10 cellular contexts compared by ENCODE assay signal in the genomic region with DNA sequence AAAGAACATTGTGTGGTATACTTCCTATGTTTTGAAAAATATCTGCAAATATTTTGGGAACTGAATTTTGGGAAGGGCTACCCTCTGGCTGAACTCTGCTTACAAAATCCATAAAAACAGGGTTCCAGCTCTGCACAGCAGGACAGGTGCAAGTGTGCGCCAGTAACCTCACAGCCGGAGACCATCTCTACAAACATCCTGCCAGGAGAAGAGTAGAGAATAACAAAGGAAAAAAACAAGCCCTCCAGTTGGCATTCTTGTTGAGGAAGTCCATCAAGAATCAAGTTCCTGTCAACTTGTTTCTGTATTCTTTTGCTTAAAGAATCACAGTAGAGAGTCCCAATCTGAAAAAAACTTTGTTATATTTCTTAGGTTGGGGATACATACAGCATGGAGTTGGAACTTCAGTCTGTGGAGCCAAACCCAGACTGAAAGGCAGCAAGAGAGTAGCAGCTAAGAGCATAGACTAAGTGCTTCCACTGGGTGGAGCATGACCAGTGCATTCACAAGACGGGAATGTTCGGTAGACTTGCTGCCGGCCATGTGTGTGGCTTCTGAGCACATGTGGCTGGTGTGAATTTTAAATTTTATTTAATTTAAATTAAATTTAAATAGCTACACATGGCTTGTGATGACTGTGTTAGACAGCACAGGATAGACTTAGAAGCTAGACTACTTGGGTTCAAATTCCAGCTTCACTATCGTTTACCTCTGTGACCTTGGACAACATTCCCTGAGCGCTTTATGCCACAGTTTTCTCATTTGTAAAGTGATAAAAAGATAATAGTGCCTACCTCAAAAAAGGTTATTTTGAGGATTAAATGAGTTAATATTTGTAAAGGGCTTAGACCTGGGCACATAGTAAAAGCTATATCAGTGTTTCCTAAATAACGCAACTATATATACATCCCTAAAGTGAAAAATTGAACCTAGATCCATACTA. TPM values are rescaled to one million over a fixed set of nuclear protein-coding genes. Genes with fewer than 3 reads are reported as not detected.
A peak's percentile ranks its signal among the peaks of the same experiment; 100 is the strongest.
DNase-seq lines count a peak whose midpoint lies in the region; ATAC-seq and TF ChIP-seq lines count a peak whose summit lies in the region.
"Had no signal": no experiment of that assay in that cellular context is flagged by ENCODE, and none has a peak within 500 bp of the region (broad histone marks: within the 10 kb centered on the region; RNA-seq: fewer than 3 reads in every experiment).

No MANE protein-coding gene starts in this region.

- DNase-seq in Right ventricle myocardium inferior (ENCODE audit: missing footprints) (no peak), cardiac septum (ENCODE audit: low spot score) (no peak), WTC11 (ENCODE audit: low spot score) (peak; percentile 29), iris pigment epithelial cell (ENCODE audit: low read depth) (peak; percentile 47), NCI-H2227 treated with DMSO at 0.1 percent for 48 hours (lab: John Stamatoyannopoulos, UW) (no peak)
- DNase-seq: activated naive CD8-positive, alpha-beta T cell treated with anti-CD3 and anti-CD28 coated beads, Interleukin-2, amount 10 ng/mL, durations not matched to agents 7 days and 5 days; DMS79 treated with DMSO at 0.1 percent for 48 hours had no signal

- H3K9me3 Mint-ChIP-seq in WTC11 = no peaks in the 10 kb centered on the region
- H3K9me3 Mint-ChIP-seq: activated naive CD8-positive, alpha-beta T cell treated with anti-CD3 and anti-CD28 coated beads, Interleukin-2, amount 10 ng/mL, durations not matched to agents 7 days and 5 days had no signal

- H3K27me3 Mint-ChIP-seq in WTC11 (ENCODE audit: low read depth) = no peaks in the 10 kb centered on the region

- ATAC-seq in Right ventricle myocardium inferior (peak; percentile 45), WTC11 (peak; percentile 89), GM18511 (IDR thresholded peaks at IDR 0.05; ENCODE audit: unreplicated experiment) (no peak), GM21526 (IDR thresholded peaks at IDR 0.05; ENCODE audit: low FRiP score, unreplicated experiment) (no peak), HG03571 (IDR thresholded peaks at IDR 0.05; ENCODE audit: unreplicated experiment) (no peak)

- peak overlapping the region; percentile 87 for H3K27ac Mint-ChIP-seq in WTC11
- H3K27ac Mint-ChIP-seq: activated naive CD8-positive, alpha-beta T cell treated with anti-CD3 and anti-CD28 coated beads, Interleukin-2, amount 10 ng/mL, durations not matched to agents 7 days and 5 days had no signal

- no peak for TF ChIP-seq CTCF in WTC11 (IDR thresholded peaks at IDR 0.05)

- CTCF ChIA-PET in WTC11 (lab: Charles Lee) = interaction anchor here (0.9 to 1.8 kb wide), 7 partner anchors 38 to 391 kb away, joined by 3 to 4 read pairs (median 3); no protein-coding TSS in a partner anchor

- POLR2A ChIA-PET in WTC11 (lab: Charles Lee) = interaction anchor here (0.6 kb wide), 1 partner anchor 20 kb away, joined by 3 read pairs; no protein-coding TSS in a partner anchor

- no peaks in the 10 kb centered on the region for H3K36me3 Mint-ChIP-seq in WTC11
- H3K36me3 Mint-ChIP-seq: activated naive CD8-positive, alpha-beta T cell treated with anti-CD3 and anti-CD28 coated beads, Interleukin-2, amount 10 ng/mL, durations not matched to agents 7 days and 5 days had no signal

- H3K4me3 Mint-ChIP-seq in WTC11 = 0 out of 2 replicates have a peak overlapping the region, but pooled peaks have one; percentile 35
- H3K4me3 Mint-ChIP-seq: activated naive CD8-positive, alpha-beta T cell treated with anti-CD3 and anti-CD28 coated beads, Interleukin-2, amount 10 ng/mL, durations not matched to agents 7 days and 5 days had no signal

- intact Hi-C loops in Right ventricle myocardium inferior (cut with DNase I) (loop anchor here (5.0 kb wide), 3 partner anchors 36 to 76 kb away; no protein-coding TSS in a partner anchor), cardiac septum (cut with DNase I) (loop anchor here (5.0 kb wide), 1 partner anchor 291 kb away; no protein-coding TSS in a partner anchor)

- peaks cover 65% of the 10 kb centered on the region for H3K4me1 Mint-ChIP-seq in WTC11

TF ChIP-seq in WTC11, 78 proteins besides CTCF, POLR2A, EP300 and RAD21:
- TF ChIP-seq RORB (CRISPR knock-in tag; IDR thresholded peaks at IDR 0.05) (no peak), ZNF423 (CRISPR knock-in tag; IDR thresholded peaks at IDR 0.05) (peak; percentile 76; the same call in 1 of the 2 replicates), KAT7 (CRISPR knock-in tag; IDR thresholded peaks at IDR 0.05; ENCODE audit: borderline replicate concordance) (no peak)

RNA-seq across cellular contexts. Expression of a gene that starts 41.9 kb away (rescaled TPM):
- total RNA-seq in Right ventricle myocardium inferior = 439 TPM
- 554 TPM for total RNA-seq in cardiac septum
- 171 to 204 TPM (median 172 TPM) in 3 replicates for total RNA-seq in WTC11 (2021)

Comparison
In these comparisons a context has a peak if more than half of its experiments do, and no peak if none do; other contexts are left out.
1. ATAC-seq: peak in Right ventricle myocardium inferior (single experiment) and WTC11 (single experiment); none in GM18511 (single experiment), GM21526 (single experiment) and HG03571 (single experiment).
2. DNase-seq: peak in WTC11 (single experiment) and iris pigment epithelial cell (single experiment); none in Right ventricle myocardium inferior (single experiment), cardiac septum (single experiment) and NCI-H2227 treated with DMSO at 0.1 percent for 48 hours (single experiment).